ENCODE assay signal across 17 cellular contexts in genomic region chr4:108224628-108225053, GRCh38. TPM values are rescaled to one million over a fixed set of nuclear protein-coding genes. Genes with fewer than 3 reads are reported as not detected.
DNase-seq lines count a peak whose midpoint lies in the region; ATAC-seq and TF ChIP-seq lines count a peak whose summit lies in the region.
"Had no signal": no experiment of that assay in that cellular context is flagged by ENCODE, and none has a peak within 500 bp of the region (broad histone marks: within the 10 kb centered on the region; RNA-seq: fewer than 3 reads in every experiment).

No MANE protein-coding gene starts in this region.

- TF ChIP-seq CTCF in fibroblast of lung (conservative IDR thresholded peaks at IDR 0.05 in 1 of 2, IDR thresholded peaks at IDR 0.05 in 1 of 2; ENCODE audit: low read depth in 1 of 2, low read length in 2 of 2) (no peak), GM13977 (IDR thresholded peaks at IDR 0.05; ENCODE audit: extremely low read depth, insufficient read depth, missing control alignments) (no peak)

- DNase-seq in NCI-H510A treated with DMSO at 0.1 percent for 48 hours (lab: John Stamatoyannopoulos, UW): peak; percentile 7
- no peak for DNase-seq in NCI-H510A (lab: John Stamatoyannopoulos, UW)
- peak; percentile 53 for DNase-seq in RPMI7951 (ENCODE audit: low read depth)
- DNase-seq in fibroblast of lung (ENCODE audit: low read depth in 2 of 2): peak; percentile 42 to 68
- peak; percentile 5 for DNase-seq in skeletal muscle cell (ENCODE audit: low read depth)
- no peak for DNase-seq in NCI-H2107 (lab: John Stamatoyannopoulos, UW)
- DNase-seq in GM13977 (ENCODE audit: low spot score): no peak
- DNase-seq: 8988T, DMS153, dorsolateral prefrontal cortex, KBM-7, lower lobe of right lung, NCI-H2171, T1000 had no signal

- H3K4me2 ChIP-seq in fibroblast of lung (ENCODE audit: extremely low read depth, insufficient read depth, low read length): no peak overlapping the region

- no peak overlapping the region for H3K4me3 ChIP-seq in fibroblast of lung (replicated peaks in 1 of 4; ENCODE audit: control extremely low read depth in 1 of 4, insufficient read depth in 1 of 4, low read depth in 3 of 4, low read length in 4 of 4)
- H3K4me3 ChIP-seq in skeletal muscle cell (ENCODE audit: low read depth, low read length): no peak overlapping the region
- H3K4me3 ChIP-seq: dorsolateral prefrontal cortex, HAP-1, lower lobe of right lung had no signal

- no peaks in the 10 kb centered on the region for H3K9me3 ChIP-seq in fibroblast of lung (ENCODE audit: control insufficient read depth, insufficient read depth, low read depth, low read length)
- H3K9me3 ChIP-seq: HAP-1, lower lobe of right lung had no signal

- no peak overlapping the region for H2AFZ ChIP-seq in fibroblast of lung (ENCODE audit: low read length)

- ATAC-seq in GM19397 (IDR thresholded peaks at IDR 0.05; ENCODE audit: unreplicated experiment): no peak
- ATAC-seq: lower lobe of right lung, Panc1 had no signal

- no peak overlapping the region for H3K9ac ChIP-seq in fibroblast of lung (ENCODE audit: insufficient read depth, low read length)

- no peaks in the 10 kb centered on the region for H3K79me2 ChIP-seq in fibroblast of lung (ENCODE audit: control insufficient read depth, insufficient read depth, low read length)

- no peaks in the 10 kb centered on the region for H4K20me1 ChIP-seq in fibroblast of lung (ENCODE audit: control insufficient read depth, extremely low read depth, insufficient read depth, low read length)

- H3K36me3 ChIP-seq in fibroblast of lung (ENCODE audit: control insufficient read depth, insufficient read depth, low read length): no peaks in the 10 kb centered on the region
- H3K36me3 ChIP-seq: HAP-1, lower lobe of right lung had no signal

- H3K4me1 ChIP-seq in fibroblast of lung (ENCODE audit: control insufficient read depth, extremely low read depth, insufficient read depth, low read length): no peaks in the 10 kb centered on the region
- H3K4me1 ChIP-seq: HAP-1, lower lobe of right lung had no signal

- no peak overlapping the region for H3K27ac ChIP-seq in fibroblast of lung (ENCODE audit: insufficient read depth, low read length)
- H3K27ac ChIP-seq: dorsolateral prefrontal cortex, lower lobe of right lung had no signal

- in situ Hi-C loops in GM13977 (cut with MboI; ENCODE audit: low pct_unique_long_range_greater_than_20kb, low sequenced_read_pairs, unreplicated experiment): no loop called here

- no peaks in the 10 kb centered on the region for H3K27me3 ChIP-seq in fibroblast of lung (ENCODE audit: control insufficient read depth, insufficient read depth, low read length)

RNA-seq across cellular contexts. Expression of gene LEF1, which starts 55.9 kb away (rescaled TPM):
- 31.6 and 52.9 TPM in 2 replicates for total RNA-seq in RPMI7951 (2014; rRNA removed; shearing (Covaris generic))
- total RNA-seq in fibroblast of lung: 1.3 and 1.8 TPM in 2 replicates
- polyA plus RNA-seq in fibroblast of lung: 2.6 and 8.8 TPM in 2 replicates
- polyA plus RNA-seq in fibroblast of lung (2012): 1.9 and 3.4 TPM in 2 replicates
- 0.67 and 17.9 TPM in 2 replicates for polyA minus RNA-seq in fibroblast of lung (ENCODE audit: low replicate concordance)

Comparison
In these comparisons a context has a peak if more than half of its experiments do, and no peak if none do; other contexts are left out.
1. DNase-seq: peak in NCI-H510A treated with DMSO at 0.1 percent for 48 hours (single experiment), RPMI7951 (single experiment), fibroblast of lung (2 of 2) and skeletal muscle cell (single experiment); none in NCI-H510A (single experiment), NCI-H2107 (single experiment) and GM13977 (single experiment).
2. RNA of gene LEF1, which starts 55.9 kb away (total RNA-seq): 31.6 to 52.9 TPM in RPMI7951; 1.3 to 1.8 TPM in fibroblast of lung; every median in the first group is over 10 times any median in the second.